Comparison of ENCODE assay signal across 1 cellular context in the genomic region with DNA sequence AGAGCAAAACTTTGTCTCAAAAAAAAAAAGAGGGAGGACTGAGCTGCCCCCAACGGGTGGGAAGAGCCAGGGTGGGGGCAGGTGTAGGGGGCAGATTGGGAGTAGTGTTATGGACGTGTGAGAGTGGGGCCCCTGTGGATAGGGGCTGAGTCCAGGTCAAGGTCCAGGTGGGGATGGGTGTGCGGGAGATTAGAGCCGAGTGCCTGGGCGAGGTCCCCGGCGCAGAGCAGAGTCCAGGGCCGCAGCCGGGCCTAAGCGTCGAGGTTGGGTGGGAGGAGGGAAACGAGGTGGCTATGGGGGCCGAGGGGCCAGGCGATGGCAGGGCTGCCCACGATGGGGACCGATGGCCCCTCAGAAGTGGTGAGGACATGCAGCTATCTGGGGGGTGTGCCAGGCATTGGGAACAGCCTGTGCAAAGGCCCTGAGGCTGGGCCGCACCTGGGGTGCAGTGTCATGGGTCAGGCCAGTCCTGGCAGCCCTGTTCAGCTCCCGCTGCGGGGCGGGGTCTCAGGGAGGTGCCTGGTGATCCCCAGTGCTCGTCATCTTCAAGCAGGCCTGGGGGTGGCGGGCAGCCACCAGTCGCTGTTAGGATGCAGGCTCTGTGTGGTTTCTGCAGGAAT.
TF ChIP-seq lines count a peak whose summit lies in the region.

No MANE protein-coding gene starts in this region.

TF ChIP-seq in HepG2, 621 proteins besides CTCF, POLR2A, EP300 and RAD21 (continued from another document and continues in another):
- TF ChIP-seq, protein P1, sequence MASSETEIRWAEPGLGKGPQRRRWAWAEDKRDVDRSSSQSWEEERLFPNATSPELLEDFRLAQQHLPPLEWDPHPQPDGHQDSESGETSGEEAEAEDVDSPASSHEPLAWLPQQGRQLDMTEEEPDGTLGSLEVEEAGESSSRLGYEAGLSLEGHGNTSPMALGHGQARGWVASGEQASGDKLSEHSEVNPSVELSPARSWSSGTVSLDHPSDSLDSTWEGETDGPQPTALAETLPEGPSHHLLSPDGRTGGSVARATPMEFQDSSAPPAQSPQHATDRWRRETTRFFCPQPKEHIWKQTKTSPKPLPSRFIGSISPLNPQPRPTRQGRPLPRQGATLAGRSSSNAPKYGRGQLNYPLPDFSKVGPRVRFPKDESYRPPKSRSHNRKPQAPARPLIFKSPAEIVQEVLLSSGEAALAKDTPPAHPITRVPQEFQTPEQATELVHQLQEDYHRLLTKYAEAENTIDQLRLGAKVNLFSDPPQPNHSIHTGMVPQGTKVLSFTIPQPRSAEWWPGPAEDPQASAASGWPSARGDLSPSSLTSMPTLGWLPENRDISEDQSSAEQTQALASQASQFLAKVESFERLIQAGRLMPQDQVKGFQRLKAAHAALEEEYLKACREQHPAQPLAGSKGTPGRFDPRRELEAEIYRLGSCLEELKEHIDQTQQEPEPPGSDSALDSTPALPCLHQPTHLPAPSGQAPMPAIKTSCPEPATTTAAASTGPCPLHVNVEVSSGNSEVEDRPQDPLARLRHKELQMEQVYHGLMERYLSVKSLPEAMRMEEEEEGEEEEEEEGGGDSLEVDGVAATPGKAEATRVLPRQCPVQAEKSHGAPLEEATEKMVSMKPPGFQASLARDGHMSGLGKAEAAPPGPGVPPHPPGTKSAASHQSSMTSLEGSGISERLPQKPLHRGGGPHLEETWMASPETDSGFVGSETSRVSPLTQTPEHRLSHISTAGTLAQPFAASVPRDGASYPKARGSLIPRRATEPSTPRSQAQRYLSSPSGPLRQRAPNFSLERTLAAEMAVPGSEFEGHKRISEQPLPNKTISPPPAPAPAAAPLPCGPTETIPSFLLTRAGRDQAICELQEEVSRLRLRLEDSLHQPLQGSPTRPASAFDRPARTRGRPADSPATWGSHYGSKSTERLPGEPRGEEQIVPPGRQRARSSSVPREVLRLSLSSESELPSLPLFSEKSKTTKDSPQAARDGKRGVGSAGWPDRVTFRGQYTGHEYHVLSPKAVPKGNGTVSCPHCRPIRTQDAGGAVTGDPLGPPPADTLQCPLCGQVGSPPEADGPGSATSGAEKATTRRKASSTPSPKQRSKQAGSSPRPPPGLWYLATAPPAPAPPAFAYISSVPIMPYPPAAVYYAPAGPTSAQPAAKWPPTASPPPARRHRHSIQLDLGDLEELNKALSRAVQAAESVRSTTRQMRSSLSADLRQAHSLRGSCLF (CRISPR knock-in tag; IDR thresholded peaks at IDR 0.05; ENCODE audit: borderline replicate concordance), result no peak
- no peak for TF ChIP-seq CENPX (CRISPR knock-in tag; IDR thresholded peaks at IDR 0.05)
- TF ChIP-seq, protein P2, sequence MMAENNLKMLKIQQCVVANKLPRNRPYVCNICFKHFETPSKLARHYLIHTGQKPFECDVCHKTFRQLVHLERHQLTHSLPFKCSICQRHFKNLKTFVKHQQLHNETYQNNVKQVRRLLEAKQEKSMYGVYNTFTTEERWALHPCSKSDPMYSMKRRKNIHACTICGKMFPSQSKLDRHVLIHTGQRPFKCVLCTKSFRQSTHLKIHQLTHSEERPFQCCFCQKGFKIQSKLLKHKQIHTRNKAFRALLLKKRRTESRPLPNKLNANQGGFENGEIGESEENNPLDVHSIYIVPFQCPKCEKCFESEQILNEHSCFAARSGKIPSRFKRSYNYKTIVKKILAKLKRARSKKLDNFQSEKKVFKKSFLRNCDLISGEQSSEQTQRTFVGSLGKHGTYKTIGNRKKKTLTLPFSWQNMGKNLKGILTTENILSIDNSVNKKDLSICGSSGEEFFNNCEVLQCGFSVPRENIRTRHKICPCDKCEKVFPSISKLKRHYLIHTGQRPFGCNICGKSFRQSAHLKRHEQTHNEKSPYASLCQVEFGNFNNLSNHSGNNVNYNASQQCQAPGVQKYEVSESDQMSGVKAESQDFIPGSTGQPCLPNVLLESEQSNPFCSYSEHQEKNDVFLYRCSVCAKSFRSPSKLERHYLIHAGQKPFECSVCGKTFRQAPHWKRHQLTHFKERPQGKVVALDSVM (CRISPR knock-in tag; IDR thresholded peaks at IDR 0.05), result peak; percentile 73
- 0 out of 2 replicates have a peak, but pooled peaks have one; percentile 12 for TF ChIP-seq HCFC1 (IDR thresholded peaks at IDR 0.05; ENCODE audit: low read depth, low read length)
- TF ChIP-seq, protein P3, sequence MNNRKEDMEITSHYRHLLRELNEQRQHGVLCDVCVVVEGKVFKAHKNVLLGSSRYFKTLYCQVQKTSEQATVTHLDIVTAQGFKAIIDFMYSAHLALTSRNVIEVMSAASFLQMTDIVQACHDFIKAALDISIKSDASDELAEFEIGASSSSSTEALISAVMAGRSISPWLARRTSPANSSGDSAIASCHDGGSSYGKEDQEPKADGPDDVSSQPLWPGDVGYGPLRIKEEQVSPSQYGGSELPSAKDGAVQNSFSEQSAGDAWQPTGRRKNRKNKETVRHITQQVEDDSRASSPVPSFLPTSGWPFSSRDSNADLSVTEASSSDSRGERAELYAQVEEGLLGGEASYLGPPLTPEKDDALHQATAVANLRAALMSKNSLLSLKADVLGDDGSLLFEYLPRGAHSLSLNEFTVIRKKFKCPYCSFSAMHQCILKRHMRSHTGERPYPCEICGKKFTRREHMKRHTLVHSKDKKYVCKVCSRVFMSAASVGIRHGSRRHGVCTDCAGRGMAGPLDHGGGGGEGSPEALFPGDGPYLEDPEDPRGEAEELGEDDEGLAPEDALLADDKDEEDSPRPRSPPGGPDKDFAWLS (CRISPR knock-in tag; IDR thresholded peaks at IDR 0.05; ENCODE audit: borderline replicate concordance), result peak; percentile 87; the same call in 1 of the 2 replicates
- peak; percentile 97 for TF ChIP-seq ZMYM2 (CRISPR knock-in tag; IDR thresholded peaks at IDR 0.05)
- TF ChIP-seq, protein P4, sequence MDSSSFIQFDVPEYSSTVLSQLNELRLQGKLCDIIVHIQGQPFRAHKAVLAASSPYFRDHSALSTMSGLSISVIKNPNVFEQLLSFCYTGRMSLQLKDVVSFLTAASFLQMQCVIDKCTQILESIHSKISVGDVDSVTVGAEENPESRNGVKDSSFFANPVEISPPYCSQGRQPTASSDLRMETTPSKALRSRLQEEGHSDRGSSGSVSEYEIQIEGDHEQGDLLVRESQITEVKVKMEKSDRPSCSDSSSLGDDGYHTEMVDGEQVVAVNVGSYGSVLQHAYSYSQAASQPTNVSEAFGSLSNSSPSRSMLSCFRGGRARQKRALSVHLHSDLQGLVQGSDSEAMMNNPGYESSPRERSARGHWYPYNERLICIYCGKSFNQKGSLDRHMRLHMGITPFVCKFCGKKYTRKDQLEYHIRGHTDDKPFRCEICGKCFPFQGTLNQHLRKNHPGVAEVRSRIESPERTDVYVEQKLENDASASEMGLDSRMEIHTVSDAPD (CRISPR knock-in tag; IDR thresholded peaks at IDR 0.05), result peak; percentile 87
- TF ChIP-seq, protein P5, sequence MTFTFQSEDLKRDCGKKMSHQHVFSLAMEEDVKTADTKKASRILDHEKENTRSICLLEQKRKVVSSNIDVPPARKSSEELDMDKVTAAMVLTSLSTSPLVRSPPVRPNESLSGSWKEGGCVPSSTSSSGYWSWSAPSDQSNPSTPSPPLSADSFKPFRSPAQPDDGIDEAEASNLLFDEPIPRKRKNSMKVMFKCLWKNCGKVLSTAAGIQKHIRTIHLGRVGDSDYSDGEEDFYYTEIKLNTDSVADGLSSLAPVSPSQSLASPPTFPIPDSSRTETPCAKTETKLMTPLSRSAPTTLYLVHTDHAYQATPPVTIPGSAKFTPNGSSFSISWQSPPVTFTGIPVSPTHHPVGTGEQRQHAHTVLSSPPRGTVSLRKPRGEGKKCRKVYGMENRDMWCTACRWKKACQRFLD (CRISPR knock-in tag; IDR thresholded peaks at IDR 0.05; ENCODE audit: borderline replicate concordance), result peak; percentile 34; the same call in 1 of the 2 replicates
- no peak for TF ChIP-seq RFX1 (IDR thresholded peaks at IDR 0.05)
- no peak for TF ChIP-seq TCF12 (IDR thresholded peaks at IDR 0.05)
- peak; percentile 83; the same call in 1 of the 2 replicates for TF ChIP-seq TCF12 (CRISPR knock-in tag; IDR thresholded peaks at IDR 0.05)
- peak; percentile 23; the same call in 1 of the 2 replicates for TF ChIP-seq POLR2AphosphoS5 (IDR thresholded peaks at IDR 0.05; ENCODE audit: low read depth, low read length)
- peak; percentile 88 for TF ChIP-seq NR2F6 (IDR thresholded peaks at IDR 0.05)
- TF ChIP-seq NR2F6 (CRISPR knock-in tag; IDR thresholded peaks at IDR 0.05), result peak; percentile 96
- TF ChIP-seq, protein P6, sequence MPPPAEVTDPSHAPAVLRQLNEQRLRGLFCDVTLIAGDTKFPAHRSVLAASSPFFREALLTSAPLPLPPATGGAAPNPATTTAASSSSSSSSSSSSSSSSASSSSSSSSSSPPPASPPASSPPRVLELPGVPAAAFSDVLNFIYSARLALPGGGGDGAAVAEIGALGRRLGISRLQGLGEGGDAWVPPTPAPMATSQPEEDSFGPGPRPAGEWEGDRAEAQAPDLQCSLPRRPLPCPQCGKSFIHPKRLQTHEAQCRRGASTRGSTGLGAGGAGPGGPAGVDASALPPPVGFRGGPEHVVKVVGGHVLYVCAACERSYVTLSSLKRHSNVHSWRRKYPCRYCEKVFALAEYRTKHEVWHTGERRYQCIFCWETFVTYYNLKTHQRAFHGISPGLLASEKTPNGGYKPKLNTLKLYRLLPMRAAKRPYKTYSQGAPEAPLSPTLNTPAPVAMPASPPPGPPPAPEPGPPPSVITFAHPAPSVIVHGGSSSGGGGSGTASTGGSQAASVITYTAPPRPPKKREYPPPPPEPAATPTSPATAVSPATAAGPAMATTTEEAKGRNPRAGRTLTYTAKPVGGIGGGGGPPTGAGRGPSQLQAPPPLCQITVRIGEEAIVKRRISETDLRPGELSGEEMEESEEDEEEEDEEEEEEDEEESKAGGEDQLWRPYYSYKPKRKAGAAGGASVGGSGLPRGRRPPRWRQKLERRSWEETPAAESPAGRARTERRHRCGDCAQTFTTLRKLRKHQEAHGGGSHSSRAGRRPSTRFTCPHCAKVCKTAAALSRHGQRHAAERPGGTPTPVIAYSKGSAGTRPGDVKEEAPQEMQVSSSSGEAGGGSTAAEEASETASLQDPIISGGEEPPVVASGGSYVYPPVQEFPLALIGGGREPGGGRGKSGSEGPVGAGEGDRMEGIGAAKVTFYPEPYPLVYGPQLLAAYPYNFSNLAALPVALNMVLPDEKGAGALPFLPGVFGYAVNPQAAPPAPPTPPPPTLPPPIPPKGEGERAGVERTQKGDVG (CRISPR knock-in tag; IDR thresholded peaks at IDR 0.05; ENCODE audit: borderline replicate concordance), result no peak; the same call in 1 of the 2 replicates
- peak; percentile 51; the same call in 1 of the 2 replicates for TF ChIP-seq PHF8 (CRISPR knock-in tag; IDR thresholded peaks at IDR 0.05)
- TF ChIP-seq ZKSCAN5 (CRISPR knock-in tag; IDR thresholded peaks at IDR 0.05), result no peak
- peak; percentile 73 for TF ChIP-seq CBX1 (IDR thresholded peaks at IDR 0.05; ENCODE audit: low read depth)
- no peak for TF ChIP-seq DR1 (CRISPR knock-in tag; IDR thresholded peaks at IDR 0.05)
- TF ChIP-seq ZNF329 (CRISPR knock-in tag; IDR thresholded peaks at IDR 0.05; ENCODE audit: low read depth), result no peak
- TF ChIP-seq JUNB (CRISPR knock-in tag; IDR thresholded peaks at IDR 0.05; ENCODE audit: borderline replicate concordance), result no peak
- no peak for TF ChIP-seq NFE2 (CRISPR knock-in tag; IDR thresholded peaks at IDR 0.05)
- TF ChIP-seq, protein P7, sequence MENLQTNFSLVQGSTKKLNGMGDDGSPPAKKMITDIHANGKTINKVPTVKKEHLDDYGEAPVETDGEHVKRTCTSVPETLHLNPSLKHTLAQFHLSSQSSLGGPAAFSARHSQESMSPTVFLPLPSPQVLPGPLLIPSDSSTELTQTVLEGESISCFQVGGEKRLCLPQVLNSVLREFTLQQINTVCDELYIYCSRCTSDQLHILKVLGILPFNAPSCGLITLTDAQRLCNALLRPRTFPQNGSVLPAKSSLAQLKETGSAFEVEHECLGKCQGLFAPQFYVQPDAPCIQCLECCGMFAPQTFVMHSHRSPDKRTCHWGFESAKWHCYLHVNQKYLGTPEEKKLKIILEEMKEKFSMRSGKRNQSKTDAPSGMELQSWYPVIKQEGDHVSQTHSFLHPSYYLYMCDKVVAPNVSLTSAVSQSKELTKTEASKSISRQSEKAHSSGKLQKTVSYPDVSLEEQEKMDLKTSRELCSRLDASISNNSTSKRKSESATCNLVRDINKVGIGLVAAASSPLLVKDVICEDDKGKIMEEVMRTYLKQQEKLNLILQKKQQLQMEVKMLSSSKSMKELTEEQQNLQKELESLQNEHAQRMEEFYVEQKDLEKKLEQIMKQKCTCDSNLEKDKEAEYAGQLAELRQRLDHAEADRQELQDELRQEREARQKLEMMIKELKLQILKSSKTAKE (CRISPR knock-in tag; IDR thresholded peaks at IDR 0.05; ENCODE audit: borderline replicate concordance), result peak; percentile 90
- peak; percentile 58; the same call in 1 of the 2 replicates for TF ChIP-seq MED13 (CRISPR knock-in tag; IDR thresholded peaks at IDR 0.05)
- TF ChIP-seq CHCHD3 (CRISPR knock-in tag; IDR thresholded peaks at IDR 0.05), result 0 out of 2 replicates have a peak, but pooled peaks have one; percentile 74
- TF ChIP-seq, protein P8, sequence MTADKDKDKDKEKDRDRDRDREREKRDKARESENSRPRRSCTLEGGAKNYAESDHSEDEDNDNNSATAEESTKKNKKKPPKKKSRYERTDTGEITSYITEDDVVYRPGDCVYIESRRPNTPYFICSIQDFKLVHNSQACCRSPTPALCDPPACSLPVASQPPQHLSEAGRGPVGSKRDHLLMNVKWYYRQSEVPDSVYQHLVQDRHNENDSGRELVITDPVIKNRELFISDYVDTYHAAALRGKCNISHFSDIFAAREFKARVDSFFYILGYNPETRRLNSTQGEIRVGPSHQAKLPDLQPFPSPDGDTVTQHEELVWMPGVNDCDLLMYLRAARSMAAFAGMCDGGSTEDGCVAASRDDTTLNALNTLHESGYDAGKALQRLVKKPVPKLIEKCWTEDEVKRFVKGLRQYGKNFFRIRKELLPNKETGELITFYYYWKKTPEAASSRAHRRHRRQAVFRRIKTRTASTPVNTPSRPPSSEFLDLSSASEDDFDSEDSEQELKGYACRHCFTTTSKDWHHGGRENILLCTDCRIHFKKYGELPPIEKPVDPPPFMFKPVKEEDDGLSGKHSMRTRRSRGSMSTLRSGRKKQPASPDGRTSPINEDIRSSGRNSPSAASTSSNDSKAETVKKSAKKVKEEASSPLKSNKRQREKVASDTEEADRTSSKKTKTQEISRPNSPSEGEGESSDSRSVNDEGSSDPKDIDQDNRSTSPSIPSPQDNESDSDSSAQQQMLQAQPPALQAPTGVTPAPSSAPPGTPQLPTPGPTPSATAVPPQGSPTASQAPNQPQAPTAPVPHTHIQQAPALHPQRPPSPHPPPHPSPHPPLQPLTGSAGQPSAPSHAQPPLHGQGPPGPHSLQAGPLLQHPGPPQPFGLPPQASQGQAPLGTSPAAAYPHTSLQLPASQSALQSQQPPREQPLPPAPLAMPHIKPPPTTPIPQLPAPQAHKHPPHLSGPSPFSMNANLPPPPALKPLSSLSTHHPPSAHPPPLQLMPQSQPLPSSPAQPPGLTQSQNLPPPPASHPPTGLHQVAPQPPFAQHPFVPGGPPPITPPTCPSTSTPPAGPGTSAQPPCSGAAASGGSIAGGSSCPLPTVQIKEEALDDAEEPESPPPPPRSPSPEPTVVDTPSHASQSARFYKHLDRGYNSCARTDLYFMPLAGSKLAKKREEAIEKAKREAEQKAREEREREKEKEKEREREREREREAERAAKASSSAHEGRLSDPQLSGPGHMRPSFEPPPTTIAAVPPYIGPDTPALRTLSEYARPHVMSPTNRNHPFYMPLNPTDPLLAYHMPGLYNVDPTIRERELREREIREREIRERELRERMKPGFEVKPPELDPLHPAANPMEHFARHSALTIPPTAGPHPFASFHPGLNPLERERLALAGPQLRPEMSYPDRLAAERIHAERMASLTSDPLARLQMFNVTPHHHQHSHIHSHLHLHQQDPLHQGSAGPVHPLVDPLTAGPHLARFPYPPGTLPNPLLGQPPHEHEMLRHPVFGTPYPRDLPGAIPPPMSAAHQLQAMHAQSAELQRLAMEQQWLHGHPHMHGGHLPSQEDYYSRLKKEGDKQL (CRISPR knock-in tag; IDR thresholded peaks at IDR 0.05; ENCODE audit: low read depth), result 0 out of 2 replicates have a peak, but pooled peaks have one; percentile 48
